24 cellular contexts compared by ENCODE assay signal in genomic region chrX:133610056-133610455, GRCh38.
"Had no signal": no experiment of that assay in that cellular context is flagged by ENCODE, and none has a peak within 500 bp of the region (broad histone marks: within the 10 kb centered on the region; RNA-seq: fewer than 3 reads in every experiment).

No MANE protein-coding gene starts in this region.

- H3K9me3 Mint-ChIP-seq: activated CD4-positive, alpha-beta T cell treated with anti-CD3 and anti-CD28 coated beads, Interleukin-2, amount 10 ng/mL, durations not matched to agents 24 days and 14 days; T-helper 2 cell treated with Interferon-gamma antibody and Interleukin-4, amounts not matched to agents 5 μg/mL and 100 μg/mL, for 36 hours had no signal

- H3K9me3 ChIP-seq: colonic mucosa, pancreas, transverse colon had no signal

- H3K27ac Mint-ChIP-seq: activated CD4-positive, alpha-beta T cell treated with anti-CD3 and anti-CD28 coated beads, Interleukin-2, amount 10 ng/mL, durations not matched to agents 24 days and 14 days; activated CD8-positive, alpha-beta T cell treated with anti-CD3 and anti-CD28 coated beads, Interleukin-2, amount 10 ng/mL, durations not matched to agents 7 days and 5 days; activated naive CD4-positive, alpha-beta T cell treated with anti-CD3 and anti-CD28 coated beads, Interleukin-2, amount 50 U/mL, for 24 hours; activated T-helper 1 cell treated with anti-CD3 and anti-CD28 coated beads, Interleukin-12 subunit alpha, Interleukin-12 subunit beta, Interleukin-2, Interleukin-4 antibody, amounts not matched to agents 30 ng/mL and 10 ng/mL and 1 ng/mL, durations not matched to agents 14 hours and 24 hours and 36 hours; immature natural killer cell; memory B cell; stimulated activated memory B cell treated with anti-CD40 and anti-IgM and Interleukin-4, amounts not matched to agents 10 μg/mL and 1 μg/mL and 100 μg/mL, for 72 hours; T-helper 2 cell treated with Interferon-gamma antibody and Interleukin-4, amounts not matched to agents 5 μg/mL and 100 μg/mL, for 36 hours had no signal

- H3K4me2 ChIP-seq: smooth muscle cell had no signal

- H3K4me1 ChIP-seq: colonic mucosa, foreskin keratinocyte, transverse colon had no signal

- H3K4me3 ChIP-seq: colonic mucosa, esophagus muscularis mucosa, pancreas, psoas muscle, smooth muscle cell, transverse colon had no signal

- H3K27ac ChIP-seq: colonic mucosa, esophagus muscularis mucosa, foreskin keratinocyte, psoas muscle, transverse colon, VCaP had no signal

- H3K4me1 Mint-ChIP-seq: activated CD4-positive, alpha-beta T cell treated with anti-CD3 and anti-CD28 coated beads, Interleukin-2, amount 10 ng/mL, durations not matched to agents 24 days and 14 days; activated naive CD4-positive, alpha-beta T cell treated with anti-CD3 and anti-CD28 coated beads, Interleukin-2, amount 50 U/mL, for 24 hours; immature natural killer cell; memory B cell; stimulated activated memory B cell treated with anti-CD40 and anti-IgM and Interleukin-4, amounts not matched to agents 10 μg/mL and 1 μg/mL and 100 μg/mL, for 72 hours had no signal

- H3K27me3 ChIP-seq: colonic mucosa, esophagus muscularis mucosa, foreskin keratinocyte, transverse colon had no signal

- DNase-seq: activated CD4-positive, alpha-beta T cell treated with anti-CD3 and anti-CD28 coated beads, Interleukin-2, amount 10 ng/mL, durations not matched to agents 24 days and 14 days; activated CD8-positive, alpha-beta T cell treated with anti-CD3 and anti-CD28 coated beads, Interleukin-2, amount 10 ng/mL, durations not matched to agents 7 days and 5 days; activated gamma-delta T cell; aorta; colonic mucosa; foreskin keratinocyte; immature natural killer cell; kidney glomerular epithelial cell; nephron progenitor cell; pancreas; psoas muscle; right cardiac atrium; stimulated activated CD4-positive, alpha-beta T cell treated with anti-CD3 and anti-CD28 coated beads, Interleukin-15, amount 100 ng/mL, for 24 hours; transverse colon had no signal

- H3K4me3 Mint-ChIP-seq: activated CD4-positive, alpha-beta T cell treated with anti-CD3 and anti-CD28 coated beads, Interleukin-2, amount 10 ng/mL, durations not matched to agents 24 days and 14 days; activated CD8-positive, alpha-beta T cell treated with anti-CD3 and anti-CD28 coated beads, Interleukin-2, amount 10 ng/mL, durations not matched to agents 7 days and 5 days; activated naive CD4-positive, alpha-beta T cell treated with anti-CD3 and anti-CD28 coated beads, Interleukin-2, amount 50 U/mL, for 24 hours; activated T-helper 1 cell treated with anti-CD3 and anti-CD28 coated beads, Interleukin-12 subunit alpha, Interleukin-12 subunit beta, Interleukin-2, Interleukin-4 antibody, amounts not matched to agents 30 ng/mL and 10 ng/mL and 1 ng/mL, durations not matched to agents 14 hours and 24 hours and 36 hours; immature natural killer cell; memory B cell; nephron progenitor cell; stimulated activated memory B cell treated with anti-CD40 and anti-IgM and Interleukin-4, amounts not matched to agents 10 μg/mL and 1 μg/mL and 100 μg/mL, for 72 hours; T-helper 2 cell treated with Interferon-gamma antibody and Interleukin-4, amounts not matched to agents 5 μg/mL and 100 μg/mL, for 36 hours had no signal

- FAIRE-seq: bronchial epithelial cell, pancreas, urothelium cell line had no signal

- H3K36me3 Mint-ChIP-seq: activated naive CD4-positive, alpha-beta T cell treated with anti-CD3 and anti-CD28 coated beads, Interleukin-2, amount 50 U/mL, for 24 hours; immature natural killer cell; memory B cell; stimulated activated memory B cell treated with anti-CD40 and anti-IgM and Interleukin-4, amounts not matched to agents 10 μg/mL and 1 μg/mL and 100 μg/mL, for 72 hours had no signal

- H3K36me3 ChIP-seq: colonic mucosa, esophagus muscularis mucosa, pancreas, transverse colon had no signal
